In the genomic region with DNA sequence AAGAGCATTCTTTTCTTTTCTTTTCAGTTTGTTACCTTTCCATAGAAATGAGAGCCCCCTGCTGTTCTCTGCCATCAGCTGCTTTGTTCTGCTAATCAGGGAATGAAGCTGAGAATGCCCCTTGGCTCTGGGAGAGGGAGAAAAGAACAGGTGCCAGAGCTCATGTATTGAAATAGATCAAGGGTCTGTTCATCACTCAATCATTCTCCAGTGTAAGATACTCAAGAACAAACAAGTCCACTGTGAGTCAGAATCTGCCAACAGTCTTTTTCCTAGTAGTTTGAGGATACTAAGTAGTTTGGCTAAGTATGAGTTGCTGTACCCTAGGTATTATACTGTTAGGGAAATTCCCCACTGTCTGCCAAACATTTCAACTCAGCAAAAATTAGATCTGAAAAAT, we compare ENCODE assay signal across 13 cellular contexts.
DNase-seq lines count a peak whose midpoint lies in the region; ATAC-seq lines count a peak whose summit lies in the region.
"Had no signal": no experiment of that assay in that cellular context is flagged by ENCODE, and none has a peak within 500 bp of the region (broad histone marks: within the 10 kb centered on the region; RNA-seq: fewer than 3 reads in every experiment).

No MANE protein-coding gene starts in this region.

- ATAC-seq in HG02852 (IDR thresholded peaks at IDR 0.05; ENCODE audit: unreplicated experiment) = peak; percentile 40
- no peak for ATAC-seq in activated CD8-positive, alpha-beta T cell treated with anti-CD3 and anti-CD28 coated beads, Interleukin-2, amount 10 ng/mL, durations not matched to agents 7 days and 5 days
- ATAC-seq in HG02973 (IDR thresholded peaks at IDR 0.05; ENCODE audit: unreplicated experiment) = no peak
- ATAC-seq in HG02623 (IDR thresholded peaks at IDR 0.05; ENCODE audit: unreplicated experiment) = no peak

- H3K9me3 Mint-ChIP-seq in activated CD8-positive, alpha-beta T cell treated with anti-CD3 and anti-CD28 coated beads, Interleukin-2, amount 10 ng/mL, durations not matched to agents 7 days and 5 days (ENCODE audit: insufficient read depth) = peaks cover 13% of the 10 kb centered on the region
- H3K9me3 Mint-ChIP-seq: brain had no signal

- H3K27me3 Mint-ChIP-seq in activated CD8-positive, alpha-beta T cell treated with anti-CD3 and anti-CD28 coated beads, Interleukin-2, amount 10 ng/mL, durations not matched to agents 7 days and 5 days (ENCODE audit: low read depth) = no peaks in the 10 kb centered on the region

- H3K4me1 Mint-ChIP-seq in activated CD8-positive, alpha-beta T cell treated with anti-CD3 and anti-CD28 coated beads, Interleukin-2, amount 10 ng/mL, durations not matched to agents 7 days and 5 days (ENCODE audit: low read depth) = peaks cover 40% of the 10 kb centered on the region

- 0 out of 2 replicates have a peak overlapping the region, but pooled peaks have one; percentile 5 for H3K4me3 ChIP-seq in iPS-20b (ENCODE audit: low read length)
- H3K4me3 ChIP-seq: GM23248, MG63 had no signal

- H3K9ac ChIP-seq in iPS-20b (ENCODE audit: low read depth, low read length) = peak overlapping the region; percentile 61; the same call in 1 of the 2 replicates
- H3K9ac ChIP-seq: GM23248 had no signal

- H3K27ac ChIP-seq in iPS-20b (ENCODE audit: low read length) = peak overlapping the region; percentile 85
- H3K27ac ChIP-seq: GM23248 had no signal

- peaks cover 11% of the 10 kb centered on the region for H3K4me1 ChIP-seq in iPS-20b (ENCODE audit: insufficient read depth, low read length)

- H3K27ac Mint-ChIP-seq in activated CD8-positive, alpha-beta T cell treated with anti-CD3 and anti-CD28 coated beads, Interleukin-2, amount 10 ng/mL, durations not matched to agents 7 days and 5 days = peak overlapping the region; percentile 30
- H3K27ac Mint-ChIP-seq: brain had no signal

- no peak overlapping the region for H3K4me3 Mint-ChIP-seq in activated CD8-positive, alpha-beta T cell treated with anti-CD3 and anti-CD28 coated beads, Interleukin-2, amount 10 ng/mL, durations not matched to agents 7 days and 5 days
- H3K4me3 Mint-ChIP-seq: brain had no signal

- no peaks in the 10 kb centered on the region for H3K27me3 ChIP-seq in iPS-20b (ENCODE audit: insufficient read depth, low read length)
- H3K27me3 ChIP-seq: MG63 had no signal

- H3K9me3 ChIP-seq in iPS-20b (ENCODE audit: insufficient read depth, low read depth, low read length) = no peaks in the 10 kb centered on the region
- H3K9me3 ChIP-seq: MG63 had no signal

- peaks cover 35% of the 10 kb centered on the region for H3K36me3 Mint-ChIP-seq in activated CD8-positive, alpha-beta T cell treated with anti-CD3 and anti-CD28 coated beads, Interleukin-2, amount 10 ng/mL, durations not matched to agents 7 days and 5 days (ENCODE audit: low read depth)
- H3K36me3 Mint-ChIP-seq: brain had no signal

- peak; percentile 20 for DNase-seq in DMS53 treated with DMSO at 0.1 percent for 48 hours (lab: John Stamatoyannopoulos, UW; ENCODE audit: unreplicated experiment)
- DNase-seq in activated CD8-positive, alpha-beta T cell treated with anti-CD3 and anti-CD28 coated beads, Interleukin-2, amount 10 ng/mL, durations not matched to agents 7 days and 5 days = no peak
- no peak for DNase-seq in GM03348 (ENCODE audit: low spot score)
- DNase-seq in NCI-H2196 (lab: John Stamatoyannopoulos, UW; ENCODE audit: unreplicated experiment) = no peak
- DNase-seq: DMS79 treated with DMSO at 0.1 percent for 48 hours; GM23248; MG63; stimulated activated CD4-positive, alpha-beta T cell treated with anti-CD3 and anti-CD28 coated beads, Interleukin-2, amount 100 ng/mL, for 24 hours had no signal

- POLR2A ChIA-PET in activated CD8-positive, alpha-beta T cell treated with anti-CD3 and anti-CD28 coated beads, Interleukin-2, amount 10 ng/mL, durations not matched to agents 7 days and 5 days (lab: Charles Lee) = no interaction called here

- no peaks in the 10 kb centered on the region for H3K36me3 ChIP-seq in iPS-20b (ENCODE audit: insufficient read depth, low read depth, low read length)
- H3K36me3 ChIP-seq: MG63 had no signal

- CTCF ChIA-PET in activated CD8-positive, alpha-beta T cell treated with anti-CD3 and anti-CD28 coated beads, Interleukin-2, amount 10 ng/mL, durations not matched to agents 7 days and 5 days (lab: Charles Lee) = no interaction called here
